ENCODE assay signal across 8 cellular contexts in genomic region chr4:127783026-127783769, GRCh38. TPM values are rescaled to one million over a fixed set of nuclear protein-coding genes. Genes with fewer than 3 reads are reported as not detected.
DNase-seq lines count a peak whose midpoint lies in the region; ATAC-seq lines count a peak whose summit lies in the region.

No MANE protein-coding gene starts in this region.

- ATAC-seq in GM21360 (IDR thresholded peaks at IDR 0.05; ENCODE audit: unreplicated experiment) (peak; percentile 9), GM18502 (IDR thresholded peaks at IDR 0.05; ENCODE audit: poor library complexity, unreplicated experiment) (no peak)
- peak; percentile 21 to 29 for ATAC-seq in naive thymus-derived CD8-positive, alpha-beta T cell

- peaks cover 30 to 57% (median 44%) of the 10 kb centered on the region in 5 donors for H3K27me3 Mint-ChIP-seq in naive thymus-derived CD8-positive, alpha-beta T cell

- peaks cover 15 to 21% (median 15%) of the 10 kb centered on the region in 4 donors for H3K4me1 Mint-ChIP-seq in naive thymus-derived CD8-positive, alpha-beta T cell

- H3K4me3 Mint-ChIP-seq in naive thymus-derived CD8-positive, alpha-beta T cell = peak overlapping the region; percentile 84 to 97 (median 93)

- DNase-seq in DMS53 (lab: John Stamatoyannopoulos, UW) (peak; percentile 66), Kasumi-1 (lab: John Stamatoyannopoulos, UW) (peak; percentile 38 to 55), fibroblast of the conjunctiva (ENCODE audit: low read depth) (peak; percentile 49), NCI-H1436 (lab: John Stamatoyannopoulos, UW) (no peak)
- DNase-seq in activated CD4-positive, CD25-positive, alpha-beta regulatory T cell treated with anti-CD3 and anti-CD28 coated beads, Interleukin-2, amount 50 U/mL, for 72 hours = peak; percentile 31
- DNase-seq in naive thymus-derived CD8-positive, alpha-beta T cell = peak in 5 of 10 donors; percentile 8 to 54 (median 21)

- peaks cover 0 to 3% (median 0%) of the 10 kb centered on the region in 9 donors for H3K9me3 Mint-ChIP-seq in naive thymus-derived CD8-positive, alpha-beta T cell

- POLR2A ChIA-PET in naive thymus-derived CD8-positive, alpha-beta T cell (lab: Charles Lee) = no interaction called here

- H3K36me3 Mint-ChIP-seq in naive thymus-derived CD8-positive, alpha-beta T cell = peaks cover 0 to 6% (median 4%) of the 10 kb centered on the region in 3 donors

- H3K27ac Mint-ChIP-seq in naive thymus-derived CD8-positive, alpha-beta T cell = peak overlapping the region in 4 of 10 donors; percentile 26 to 82 (median 52)

RNA-seq across cellular contexts. Expression of gene HSPA4L, which starts 1.1 kb away (rescaled TPM):
- not detected for total RNA-seq in naive thymus-derived CD8-positive, alpha-beta T cell
- polyA plus RNA-seq in naive thymus-derived CD8-positive, alpha-beta T cell = under 1 TPM in 1 of 3 donors, not detected in 2; 0.32 TPM

RNA-seq across cellular contexts. Expression of gene SLC25A31, which starts 53.0 kb away (rescaled TPM):
- total RNA-seq in naive thymus-derived CD8-positive, alpha-beta T cell = not detected
- not detected for polyA plus RNA-seq in naive thymus-derived CD8-positive, alpha-beta T cell
